In genomic region chr4:47922436-47923290, GRCh38 we compare ENCODE assay signal across 1 cellular context.
TF ChIP-seq lines count a peak whose summit lies in the region.

No MANE protein-coding gene starts in this region.

TF ChIP-seq in K562, 482 proteins besides CTCF, POLR2A, EP300 and RAD21:
- TF ChIP-seq BHLHE40 (IDR thresholded peaks at IDR 0.05; ENCODE audit: low read length) (0 out of 2 replicates have a peak, but pooled peaks have one; percentile 70), TCF3 (CRISPR knock-in tag; IDR thresholded peaks at IDR 0.05) (0 out of 2 replicates have a peak, but pooled peaks have one; percentile 16)
TF ChIP-seq in K562: peak in this region for 2; not testable (repeated sequence) for 480.
